In the genomic region with DNA sequence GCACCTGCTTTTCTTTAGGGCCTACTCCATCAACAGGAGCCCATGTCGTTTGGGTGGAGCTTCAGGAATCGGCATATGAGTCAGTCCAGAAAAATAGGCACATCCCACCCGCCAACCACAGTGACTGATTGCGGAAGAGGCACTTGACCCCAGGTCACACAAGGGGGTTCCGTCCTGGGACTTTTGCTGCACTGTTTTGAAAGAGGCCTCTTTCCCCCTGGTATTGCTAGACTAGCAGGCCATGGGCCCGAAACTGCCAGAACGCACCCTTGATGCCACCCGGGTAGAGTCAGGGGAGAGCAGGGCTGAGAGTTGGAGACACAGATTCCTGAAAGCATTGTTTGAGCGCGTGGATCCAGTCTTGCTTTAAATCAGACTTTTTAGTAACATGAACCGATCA, we compare ENCODE assay signal across 9 cellular contexts. TPM values are rescaled to one million over a fixed set of nuclear protein-coding genes. Genes with fewer than 3 reads are reported as not detected.
DNase-seq lines count a peak whose midpoint lies in the region; ATAC-seq, FAIRE-seq and TF ChIP-seq lines count a peak whose summit lies in the region.
"Had no signal": no experiment of that assay in that cellular context is flagged by ENCODE, and none has a peak within 500 bp of the region (broad histone marks: within the 10 kb centered on the region; RNA-seq: fewer than 3 reads in every experiment).

No MANE protein-coding gene starts in this region.

- H3K36me3 Mint-ChIP-seq in activated T-cell treated with anti-CD3 and anti-CD28 coated beads, Interleukin-2, amount 50 U/mL, for 72 hours (ENCODE audit: insufficient read depth in 2 of 2), result no peaks in the 10 kb centered on the region

- CTCF ChIA-PET in HEK293T (lab: Yijun Ruan, JAX), result no interaction called here

- peak overlapping the region in 1 of 2 donors; percentile 29 for H3K27ac ChIP-seq in lung (ENCODE audit: low read depth in 1 of 2, low read length in 1 of 2)

- no peaks in the 10 kb centered on the region for H3K27me3 Mint-ChIP-seq in activated T-cell treated with anti-CD3 and anti-CD28 coated beads, Interleukin-2, amount 50 U/mL, for 72 hours (ENCODE audit: low read depth)

- peak; percentile 60 to 69 for DNase-seq in activated T-cell treated with anti-CD3 and anti-CD28 coated beads, Interleukin-2, amount 50 U/mL, for 72 hours
- DNase-seq in lung (ENCODE audit: low spot score) (no peak), HEK293T (ENCODE audit: extremely low spot score) (no peak), medulla oblongata (ENCODE audit: extremely low spot score) (no peak), iPS-NIHi7 (ENCODE audit: extremely low spot score) (no peak)
- DNase-seq: NCI-H2171 treated with DMSO at 0.1 percent for 48 hours had no signal

- TF ChIP-seq CTCF in lung (IDR thresholded peaks at IDR 0.05; ENCODE audit: control extremely low read depth, extremely low read depth), result no peak

- H3K36me3 ChIP-seq in lung (ENCODE audit: control insufficient read depth in 2 of 2, insufficient read depth in 2 of 2, low read length in 2 of 2), result no peaks in the 10 kb centered on the region

- peak overlapping the region; percentile 76 to 81 for H3K4me3 Mint-ChIP-seq in activated T-cell treated with anti-CD3 and anti-CD28 coated beads, Interleukin-2, amount 50 U/mL, for 72 hours

- H3K4me1 Mint-ChIP-seq in activated T-cell treated with anti-CD3 and anti-CD28 coated beads, Interleukin-2, amount 50 U/mL, for 72 hours (ENCODE audit: low read depth), result peaks cover 34% of the 10 kb centered on the region

- peak; percentile 77 for FAIRE-seq in G401.6 (lab: Jason Lieb, UNC)

- H3K9me3 Mint-ChIP-seq in activated T-cell treated with anti-CD3 and anti-CD28 coated beads, Interleukin-2, amount 50 U/mL, for 72 hours, result no peaks in the 10 kb centered on the region

- H3K27ac Mint-ChIP-seq in activated T-cell treated with anti-CD3 and anti-CD28 coated beads, Interleukin-2, amount 50 U/mL, for 72 hours, result peak overlapping the region; percentile 51

- no peaks in the 10 kb centered on the region for H3K27me3 ChIP-seq in lung (ENCODE audit: control insufficient read depth, insufficient read depth)

- peaks cover 0 to 8% of the 10 kb centered on the region in 2 donors for H3K4me1 ChIP-seq in lung (ENCODE audit: control insufficient read depth in 2 of 2, insufficient read depth in 2 of 2, low read length in 2 of 2)

- H3K4me3 ChIP-seq in lung, result no peak overlapping the region

- 32 to 51% methylated on average over 11 of the region's 11 CpGs for WGBS in lung, 2 donors

- no peaks in the 10 kb centered on the region for H3K9me3 ChIP-seq in lung (ENCODE audit: control insufficient read depth in 2 of 2, insufficient read depth in 1 of 2, low read length in 1 of 2)

- POLR2A ChIA-PET in HEK293T (lab: Yijun Ruan, JAX), result no interaction called here

- ATAC-seq in HG02884 (IDR thresholded peaks at IDR 0.05; ENCODE audit: unreplicated experiment) (peak; percentile 45), lung (ENCODE audit: insufficient read depth, low FRiP score) (peak; percentile 27), HG03108 (IDR thresholded peaks at IDR 0.05; ENCODE audit: unreplicated experiment) (no peak)
- ATAC-seq in activated T-cell treated with anti-CD3 and anti-CD28 coated beads, Interleukin-2, amount 50 U/mL, for 72 hours (replicated peaks in 1 of 2), result peak; percentile 59 to 78

TF ChIP-seq in HEK293T, 16 proteins besides CTCF, POLR2A, EP300 and RAD21:
- TF ChIP-seq, protein P1, sequence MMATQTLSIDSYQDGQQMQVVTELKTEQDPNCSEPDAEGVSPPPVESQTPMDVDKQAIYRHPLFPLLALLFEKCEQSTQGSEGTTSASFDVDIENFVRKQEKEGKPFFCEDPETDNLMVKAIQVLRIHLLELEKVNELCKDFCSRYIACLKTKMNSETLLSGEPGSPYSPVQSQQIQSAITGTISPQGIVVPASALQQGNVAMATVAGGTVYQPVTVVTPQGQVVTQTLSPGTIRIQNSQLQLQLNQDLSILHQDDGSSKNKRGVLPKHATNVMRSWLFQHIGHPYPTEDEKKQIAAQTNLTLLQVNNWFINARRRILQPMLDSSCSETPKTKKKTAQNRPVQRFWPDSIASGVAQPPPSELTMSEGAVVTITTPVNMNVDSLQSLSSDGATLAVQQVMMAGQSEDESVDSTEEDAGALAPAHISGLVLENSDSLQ (IDR thresholded peaks at IDR 0.05), result no peak
- TF ChIP-seq ARNT (IDR thresholded peaks at IDR 0.05) (no peak), BHLHE40 (IDR thresholded peaks at IDR 0.05; ENCODE audit: borderline replicate concordance) (no peak), FOXA1 (IDR thresholded peaks at IDR 0.05) (no peak), L3MBTL2 (conservative IDR thresholded peaks at IDR 0.05) (no peak)

RNA-seq across cellular contexts. Expression of a gene that starts 19.3 kb away (rescaled TPM):
- 10 to 100 TPM; 15.2 to 20.6 TPM for total RNA-seq in activated T-cell treated with anti-CD3 and anti-CD28 coated beads, Interleukin-2, amount 50 U/mL, for 72 hours
- total RNA-seq in lung, result 10 to 100 TPM in 1 of 2 donors, 1 to 10 TPM in 1; 9.7 to 17.6 TPM
- 10 to 100 TPM in 1 of 2 donors, 1 to 10 TPM in 1; 6.6 to 16.3 TPM for polyA plus RNA-seq in lung

RNA-seq across cellular contexts. Expression of a gene that starts 51.8 kb away (rescaled TPM):
- total RNA-seq in activated T-cell treated with anti-CD3 and anti-CD28 coated beads, Interleukin-2, amount 50 U/mL, for 72 hours, result 10 to 100 TPM; 14.0 to 16.9 TPM
- total RNA-seq in lung, result 10 to 100 TPM in 1 of 2 donors, 1 to 10 TPM in 1; 7.0 to 10.2 TPM
- 1 to 10 TPM; 3.7 to 4.8 TPM for polyA plus RNA-seq in lung

RNA-seq across cellular contexts. Expression of a gene that starts 51.9 kb away (rescaled TPM):
- 10 to 100 TPM; 20.3 to 27.6 TPM for total RNA-seq in activated T-cell treated with anti-CD3 and anti-CD28 coated beads, Interleukin-2, amount 50 U/mL, for 72 hours
- 1 to 10 TPM; 6.3 to 9.5 TPM for total RNA-seq in lung
- 10 to 100 TPM in 1 of 2 donors, 1 to 10 TPM in 1; 9.5 to 17.4 TPM for polyA plus RNA-seq in lung

Comparison
In these comparisons a context has a peak if more than half of its experiments do, and no peak if none do; other contexts are left out.
1. DNase-seq: peak in activated T-cell treated with anti-CD3 and anti-CD28 coated beads, Interleukin-2, amount 50 U/mL, for 72 hours (2 of 2); none in lung (single experiment), HEK293T (single experiment), medulla oblongata (single experiment) and iPS-NIHi7 (single experiment).